Comparison of ENCODE assay signal across 8 cellular contexts in the genomic region with DNA sequence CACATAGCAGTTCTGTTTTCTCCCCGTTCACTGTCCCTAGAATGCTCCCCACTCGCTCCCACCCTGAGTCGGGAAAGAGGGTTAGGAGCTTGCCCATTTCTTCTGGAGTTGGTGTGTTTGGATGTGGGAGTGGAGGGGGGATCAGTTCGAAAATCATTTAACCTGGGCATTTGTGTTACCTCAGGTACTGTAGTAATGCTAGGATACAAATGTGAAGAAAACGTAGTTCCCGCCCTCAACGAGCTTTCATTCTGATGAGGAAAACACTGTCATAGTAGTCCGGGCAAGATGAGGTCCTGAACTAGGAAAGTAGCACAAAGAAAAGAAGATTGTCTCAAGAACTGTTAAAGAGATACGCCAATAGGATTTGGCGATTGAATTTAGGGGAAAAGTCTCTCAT. TPM values are rescaled to one million over a fixed set of nuclear protein-coding genes. Genes with fewer than 3 reads are reported as not detected.
DNase-seq lines count a peak whose midpoint lies in the region; ATAC-seq and TF ChIP-seq lines count a peak whose summit lies in the region.

No MANE protein-coding gene starts in this region.

- H3K4me3 ChIP-seq in H7 (ENCODE audit: insufficient read depth, low read depth, low read length) (peak overlapping the region; percentile 96), gastrocnemius medialis (peak overlapping the region; percentile 82 to 99 (median 90))

- H3K27ac ChIP-seq in foreskin keratinocyte (peak overlapping the region; percentile 66), gastrocnemius medialis (peak overlapping the region; percentile 79 to 97 (median 90))

- peaks cover 50% of the 10 kb centered on the region for H3K4me1 Mint-ChIP-seq in T-helper 17 cell

- DNase-seq in H7 (no peak), T-helper 17 cell (no peak), foreskin keratinocyte (peak in 1 of 2 donors; percentile 3), gastrocnemius medialis (no peak), hippocampal formation (lab: John Stamatoyannopoulos, UW) (no peak), NCI-H146 treated with DMSO at 0.1 percent for 48 hours (lab: John Stamatoyannopoulos, UW; ENCODE audit: unreplicated experiment) (no peak)

- in situ Hi-C loops in gastrocnemius medialis (cut with MboI; ENCODE audit: low sequenced_read_pairs in 4 of 4) = loop anchor here in 1 of 4 donors (10.0 kb wide), 1 partner anchor 212 kb away; the partner anchor contains the start of genes ALG9, CFAP68 and FDXACB1

- no peaks in the 10 kb centered on the region for H3K4me1 ChIP-seq in foreskin keratinocyte
- peaks cover 52 to 69% of the 10 kb centered on the region in 2 donors for H3K4me1 ChIP-seq in gastrocnemius medialis

- no peaks in the 10 kb centered on the region for H3K27me3 Mint-ChIP-seq in T-helper 17 cell

- no peak for ATAC-seq in T-helper 17 cell
- ATAC-seq in foreskin keratinocyte = peak; percentile 18
- peak in 1 of 2 donors; percentile 21 for ATAC-seq in gastrocnemius medialis
- ATAC-seq in HG03139 (IDR thresholded peaks at IDR 0.05; ENCODE audit: unreplicated experiment) = no peak
- no peak for ATAC-seq in HG03520 (IDR thresholded peaks at IDR 0.05; ENCODE audit: unreplicated experiment)

- no peak for TF ChIP-seq POLR2A in gastrocnemius medialis (IDR thresholded peaks at IDR 0.05)

- TF ChIP-seq CTCF in foreskin keratinocyte (conservative IDR thresholded peaks at IDR 0.05) (no peak), gastrocnemius medialis (IDR thresholded peaks at IDR 0.05 in 4 of 5, conservative IDR thresholded peaks at IDR 0.05 in 1 of 5) (no peak)

- H3K36me3 Mint-ChIP-seq in T-helper 17 cell (ENCODE audit: low read depth) = peaks cover 17% of the 10 kb centered on the region

- H3K27me3 ChIP-seq in H7 (ENCODE audit: control insufficient read depth, insufficient read depth, low read length) (no peaks in the 10 kb centered on the region), foreskin keratinocyte (no peaks in the 10 kb centered on the region), gastrocnemius medialis (no peaks in the 10 kb centered on the region)

- H3K27ac Mint-ChIP-seq in T-helper 17 cell = peak overlapping the region; percentile 92

- peak overlapping the region; percentile 91 for H3K4me3 Mint-ChIP-seq in T-helper 17 cell

- H3K36me3 ChIP-seq in H7 (replicated peaks; ENCODE audit: control insufficient read depth, insufficient read depth, low read length) = peaks cover 31% of the 10 kb centered on the region
- H3K36me3 ChIP-seq in gastrocnemius medialis = peaks cover 0 to 66% of the 10 kb centered on the region in 2 donors

- intact Hi-C loops in gastrocnemius medialis (cut with DNase I; ENCODE audit: low total_unique reads) = loop anchor here (5.0 to 10.0 kb wide), 4 partner anchors 60 to 1228 kb away; partner anchors contain the start of genes CFAP68, DIXDC1, DLAT and FDXACB1

- H3K9me3 ChIP-seq in T-helper 17 cell (ENCODE audit: control insufficient read depth, low read length, poor library complexity, severe bottlenecking) (no peaks in the 10 kb centered on the region), gastrocnemius medialis (no peaks in the 10 kb centered on the region)

RNA-seq across cellular contexts. Expression of gene SDHD, which starts 0.5 kb away (rescaled TPM):
- total RNA-seq in H7 (2014; rRNA removed; shearing (Covaris generic)) = 194 and 218 TPM in 2 replicates
- total RNA-seq in T-helper 17 cell (10 to 100 TPM; 37.7 to 40.8 TPM), foreskin keratinocyte (82.3 and 84.4 TPM in 2 replicates), gastrocnemius medialis (100 to 1,000 TPM; 170 to 261 (median 202) TPM)
- polyA plus RNA-seq in foreskin keratinocyte = 64.9 and 80.9 TPM in 2 replicates

RNA-seq across cellular contexts. Expression of gene TIMM8B, which starts 0.7 kb away (rescaled TPM):
- 86.5 and 125 TPM in 2 replicates for total RNA-seq in H7 (2014; rRNA removed; shearing (Covaris generic))
- total RNA-seq in T-helper 17 cell = 10 to 100 TPM; 12.0 to 16.0 TPM
- 62.4 and 66.1 TPM in 2 replicates for total RNA-seq in foreskin keratinocyte
- polyA plus RNA-seq in foreskin keratinocyte = 97.0 and 99.3 TPM in 2 replicates
- total RNA-seq in gastrocnemius medialis = 10 to 100 TPM; 60.3 to 93.2 (median 69.4) TPM

RNA-seq across cellular contexts. Expression of gene NKAPD1, which starts 13.1 kb away (rescaled TPM):
- 15.8 and 20.0 TPM in 2 replicates for total RNA-seq in H7 (2014; rRNA removed; shearing (Covaris generic))
- total RNA-seq in T-helper 17 cell = 10 to 100 TPM in 1 of 2 donors, 1 to 10 TPM in 1; 9.8 to 12.8 TPM
- total RNA-seq in foreskin keratinocyte = 18.9 and 19.0 TPM in 2 replicates
- 8.7 and 9.8 TPM in 2 replicates for polyA plus RNA-seq in foreskin keratinocyte
- total RNA-seq in gastrocnemius medialis = 10 to 100 TPM in 2 of 4 donors, 1 to 10 TPM in 2; 4.0 to 10.5 (median 9.0) TPM

RNA-seq across cellular contexts. Expression of gene PIH1D2, which starts 13.4 kb away (rescaled TPM):
- 0.37 and 1.0 TPM in 2 replicates for total RNA-seq in H7 (2014; rRNA removed; shearing (Covaris generic))
- total RNA-seq in T-helper 17 cell = under 1 TPM in 1 of 2 donors, not detected in 1; 0.23 TPM
- total RNA-seq in foreskin keratinocyte = 1.8 and 2.4 TPM in 2 replicates
- polyA plus RNA-seq in foreskin keratinocyte = 1.0 and 1.3 TPM in 2 replicates
- total RNA-seq in gastrocnemius medialis = 1 to 10 TPM in 2 of 4 donors, under 1 TPM in 2; 0.42 to 1.6 (median 0.92) TPM
